ENCODE assay signal across 8 cellular contexts in the genomic region with DNA sequence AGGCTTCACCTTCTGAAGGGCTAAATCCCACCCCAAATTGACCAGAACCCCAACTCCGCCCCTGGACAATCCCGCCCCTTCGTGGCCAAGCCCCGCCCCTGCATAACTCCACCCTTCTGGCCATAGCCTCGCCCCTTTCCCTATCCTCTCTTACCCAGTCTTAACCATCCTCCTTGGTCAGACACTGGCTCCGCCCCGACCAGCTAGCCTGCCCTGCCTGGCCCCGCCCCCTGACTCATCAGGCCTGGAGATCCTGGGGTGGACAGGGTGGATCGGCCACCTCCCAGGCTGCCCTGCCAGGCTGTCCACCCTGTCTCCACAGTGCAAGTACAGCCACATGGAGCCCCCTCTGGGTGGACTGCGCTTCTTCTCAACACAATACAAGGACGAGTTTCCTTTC. TPM values are rescaled to one million over a fixed set of nuclear protein-coding genes. Genes with fewer than 3 reads are reported as not detected.
DNase-seq lines count a peak whose midpoint lies in the region; ATAC-seq and TF ChIP-seq lines count a peak whose summit lies in the region.

No MANE protein-coding gene starts in this region.

- H3K4me1 ChIP-seq in BE2C (peaks cover 14% of the 10 kb centered on the region), left ventricle myocardium inferior (peaks cover 10% of the 10 kb centered on the region)

- peak; percentile 96 for DNase-seq in BE2C
- DNase-seq in HPDE6-E6E7 (ENCODE audit: extremely low spot score), result peak; percentile 86
- peak; percentile 67 for DNase-seq in UCSD-AML1 (lab: John Stamatoyannopoulos, UW; ENCODE audit: unreplicated experiment)
- DNase-seq in left ventricle myocardium inferior, result peak; percentile 55
- DNase-seq in stimulated activated naive CD8-positive, alpha-beta T cell treated with anti-CD3 and anti-CD28 coated beads, Interleukin-15, Interleukin-2, amounts not matched to agents 100 U/mL and 50 U/mL, for 24 hours, result peak; percentile 42
- DNase-seq in NCI-H187 treated with DMSO at 0.1 percent for 48 hours (lab: John Stamatoyannopoulos, UW), result no peak
- DNase-seq in DMS79 treated with DMSO at 0.1 percent for 48 hours (lab: John Stamatoyannopoulos, UW), result no peak

- ATAC-seq in stimulated activated naive CD8-positive, alpha-beta T cell treated with anti-CD3 and anti-CD28 coated beads, Interleukin-15, Interleukin-2, amounts not matched to agents 100 U/mL and 50 U/mL, for 24 hours, result peak; percentile 38
- no peak for ATAC-seq in HG02840 (IDR thresholded peaks at IDR 0.05; ENCODE audit: low FRiP score, unreplicated experiment)

- no peaks in the 10 kb centered on the region for H3K27me3 ChIP-seq in BE2C
- peaks cover 34% of the 10 kb centered on the region for H3K27me3 ChIP-seq in left ventricle myocardium inferior (ENCODE audit: low read depth)

- H3K9me3 ChIP-seq in BE2C (no peaks in the 10 kb centered on the region), left ventricle myocardium inferior (replicated peaks) (no peaks in the 10 kb centered on the region)

- intact Hi-C loops in left ventricle myocardium inferior (cut with micrococcal nuclease), result no loop called here

- TF ChIP-seq CTCF in BE2C (IDR thresholded peaks at IDR 0.05; ENCODE audit: low read depth, low read length) (no peak), left ventricle myocardium inferior (IDR thresholded peaks at IDR 0.05; ENCODE audit: borderline replicate concordance) (no peak)

- H3K36me3 ChIP-seq in BE2C (no peaks in the 10 kb centered on the region), left ventricle myocardium inferior (no peaks in the 10 kb centered on the region)

- no peak overlapping the region for H3K27ac ChIP-seq in left ventricle myocardium inferior (replicated peaks)

- H3K4me3 ChIP-seq in BE2C (ENCODE audit: low read depth, low read length) (no peak overlapping the region), left ventricle myocardium inferior (no peak overlapping the region)

RNA-seq across cellular contexts. Expression of a gene that starts 8.0 kb away (rescaled TPM):
- 91.0 TPM for polyA plus RNA-seq in BE2C (2012; ENCODE audit: insufficient read depth, insufficient read length, low read depth)
- total RNA-seq in left ventricle myocardium inferior, result 88.5 TPM

RNA-seq across cellular contexts. Expression of a gene that starts 14.5 kb away (rescaled TPM):
- polyA plus RNA-seq in BE2C (2012; ENCODE audit: insufficient read depth, insufficient read length, low read depth), result 56.7 TPM
- 16.8 TPM for total RNA-seq in left ventricle myocardium inferior

RNA-seq across cellular contexts. Expression of a gene that starts 19.0 kb away (rescaled TPM):
- 0.97 TPM for polyA plus RNA-seq in BE2C (2012; ENCODE audit: insufficient read depth, insufficient read length, low read depth)
- 1.2 TPM for total RNA-seq in left ventricle myocardium inferior

RNA-seq across cellular contexts. Expression of a gene that starts 27.6 kb away (rescaled TPM):
- 55.4 TPM for polyA plus RNA-seq in BE2C (2012; ENCODE audit: insufficient read depth, insufficient read length, low read depth)
- total RNA-seq in left ventricle myocardium inferior, result 52.7 TPM

Comparison
In these comparisons a context has a peak if more than half of its experiments do, and no peak if none do; other contexts are left out.
1. DNase-seq: peak in BE2C (single experiment), HPDE6-E6E7 (single experiment), UCSD-AML1 (single experiment), left ventricle myocardium inferior (single experiment) and stimulated activated naive CD8-positive, alpha-beta T cell treated with anti-CD3 and anti-CD28 coated beads, Interleukin-15, Interleukin-2, amounts not matched to agents 100 U/mL and 50 U/mL, for 24 hours (single experiment); none in NCI-H187 treated with DMSO at 0.1 percent for 48 hours (single experiment) and DMS79 treated with DMSO at 0.1 percent for 48 hours (single experiment).